In the genomic region with DNA sequence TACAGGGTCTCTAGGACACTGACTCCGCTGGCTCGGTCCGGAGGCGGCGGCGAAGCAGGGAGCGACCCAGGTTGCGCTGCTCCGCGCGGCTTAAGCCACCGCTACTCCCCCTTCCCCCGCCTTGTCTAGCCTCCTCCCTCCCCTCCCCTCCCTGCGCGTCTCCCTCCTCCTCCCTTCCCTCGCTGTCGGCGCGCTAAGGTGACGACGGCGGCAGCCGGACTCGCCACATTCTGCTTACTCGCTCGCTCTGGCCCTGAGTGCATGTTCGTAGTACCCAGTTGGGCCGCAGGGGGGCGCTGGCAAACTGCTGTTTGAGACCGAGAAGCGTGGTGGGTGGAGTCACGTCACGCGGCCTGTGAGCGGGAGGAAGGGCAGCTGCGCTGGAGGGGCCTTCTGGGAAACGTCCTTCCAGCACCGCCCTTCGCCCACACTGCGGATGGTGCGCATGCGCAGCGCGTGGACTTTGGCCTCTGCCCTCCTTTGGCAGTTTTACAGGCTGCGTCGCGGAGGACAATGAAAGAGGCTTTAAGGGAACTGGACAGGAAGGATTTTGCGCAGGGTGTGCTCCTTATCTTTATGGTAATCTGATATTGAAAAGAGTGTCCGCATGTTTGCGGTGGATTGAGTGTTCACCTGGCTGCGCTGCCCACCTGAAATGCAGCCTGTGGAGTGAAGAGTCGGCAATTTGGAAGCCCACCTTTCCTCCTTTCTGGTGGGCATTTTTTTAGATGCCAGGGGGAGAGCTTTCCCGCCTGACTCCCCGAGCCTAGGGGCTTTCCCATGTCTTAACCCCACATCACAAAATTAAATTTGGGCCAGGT, we compare ENCODE assay signal across 1 cellular context.
TF ChIP-seq lines count a peak whose summit lies in the region.

Gene SCAF11 (minus strand): TSS at position 107 of the 821 bp plus-strand sequence. CDS start 26,407 bp downstream, outside the sequence.

TF ChIP-seq in HEK293, 187 proteins besides CTCF, POLR2A, EP300 and RAD21 (continued from another document and continues in another):
- TF ChIP-seq ZBTB49 (tag by site-specific recombination; IDR thresholded peaks at IDR 0.05; ENCODE audit: low read depth): no peak
- no peak for TF ChIP-seq YY2 (tag by site-specific recombination; IDR thresholded peaks at IDR 0.05)
- TF ChIP-seq, protein P1, sequence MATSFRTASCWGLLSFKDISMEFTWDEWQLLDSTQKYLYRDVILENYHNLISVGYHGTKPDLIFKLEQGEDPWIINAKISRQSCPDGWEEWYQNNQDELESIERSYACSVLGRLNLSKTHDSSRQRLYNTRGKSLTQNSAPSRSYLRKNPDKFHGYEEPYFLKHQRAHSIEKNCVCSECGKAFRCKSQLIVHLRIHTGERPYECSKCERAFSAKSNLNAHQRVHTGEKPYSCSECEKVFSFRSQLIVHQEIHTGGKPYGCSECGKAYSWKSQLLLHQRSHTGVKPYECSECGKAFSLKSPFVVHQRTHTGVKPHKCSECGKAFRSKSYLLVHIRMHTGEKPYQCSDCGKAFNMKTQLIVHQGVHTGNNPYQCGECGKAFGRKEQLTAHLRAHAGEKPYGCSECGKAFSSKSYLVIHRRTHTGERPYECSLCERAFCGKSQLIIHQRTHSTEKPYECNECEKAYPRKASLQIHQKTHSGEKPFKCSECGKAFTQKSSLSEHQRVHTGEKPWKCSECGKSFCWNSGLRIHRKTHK (tag by site-specific recombination; IDR thresholded peaks at IDR 0.05): no peak
- TF ChIP-seq ZBTB7A (tag by site-specific recombination; IDR thresholded peaks at IDR 0.05; ENCODE audit: low read depth): no peak
- no peak for TF ChIP-seq ZNF791 (tag by site-specific recombination; IDR thresholded peaks at IDR 0.05)
- TF ChIP-seq ZNF292 (tag by site-specific recombination; IDR thresholded peaks at IDR 0.05; ENCODE audit: borderline replicate concordance, low read depth): no peak
- TF ChIP-seq, protein P2, sequence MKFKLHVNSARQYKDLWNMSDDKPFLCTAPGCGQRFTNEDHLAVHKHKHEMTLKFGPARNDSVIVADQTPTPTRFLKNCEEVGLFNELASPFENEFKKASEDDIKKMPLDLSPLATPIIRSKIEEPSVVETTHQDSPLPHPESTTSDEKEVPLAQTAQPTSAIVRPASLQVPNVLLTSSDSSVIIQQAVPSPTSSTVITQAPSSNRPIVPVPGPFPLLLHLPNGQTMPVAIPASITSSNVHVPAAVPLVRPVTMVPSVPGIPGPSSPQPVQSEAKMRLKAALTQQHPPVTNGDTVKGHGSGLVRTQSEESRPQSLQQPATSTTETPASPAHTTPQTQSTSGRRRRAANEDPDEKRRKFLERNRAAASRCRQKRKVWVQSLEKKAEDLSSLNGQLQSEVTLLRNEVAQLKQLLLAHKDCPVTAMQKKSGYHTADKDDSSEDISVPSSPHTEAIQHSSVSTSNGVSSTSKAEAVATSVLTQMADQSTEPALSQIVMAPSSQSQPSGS (tag by site-specific recombination; IDR thresholded peaks at IDR 0.05; ENCODE audit: low read depth): no peak; the same call in 1 of the 2 replicates
- TF ChIP-seq ZNF624 (tag by site-specific recombination; IDR thresholded peaks at IDR 0.05): no peak
- TF ChIP-seq ZFP41 (tag by site-specific recombination; IDR thresholded peaks at IDR 0.05; ENCODE audit: borderline replicate concordance): no peak
- no peak for TF ChIP-seq ZSCAN16 (tag by site-specific recombination; IDR thresholded peaks at IDR 0.05)
- TF ChIP-seq ZNF350 (tag by site-specific recombination; IDR thresholded peaks at IDR 0.05): no peak
- peak; percentile 86 for TF ChIP-seq ZEB2 (tag by site-specific recombination; IDR thresholded peaks at IDR 0.05)
- TF ChIP-seq, protein P3, sequence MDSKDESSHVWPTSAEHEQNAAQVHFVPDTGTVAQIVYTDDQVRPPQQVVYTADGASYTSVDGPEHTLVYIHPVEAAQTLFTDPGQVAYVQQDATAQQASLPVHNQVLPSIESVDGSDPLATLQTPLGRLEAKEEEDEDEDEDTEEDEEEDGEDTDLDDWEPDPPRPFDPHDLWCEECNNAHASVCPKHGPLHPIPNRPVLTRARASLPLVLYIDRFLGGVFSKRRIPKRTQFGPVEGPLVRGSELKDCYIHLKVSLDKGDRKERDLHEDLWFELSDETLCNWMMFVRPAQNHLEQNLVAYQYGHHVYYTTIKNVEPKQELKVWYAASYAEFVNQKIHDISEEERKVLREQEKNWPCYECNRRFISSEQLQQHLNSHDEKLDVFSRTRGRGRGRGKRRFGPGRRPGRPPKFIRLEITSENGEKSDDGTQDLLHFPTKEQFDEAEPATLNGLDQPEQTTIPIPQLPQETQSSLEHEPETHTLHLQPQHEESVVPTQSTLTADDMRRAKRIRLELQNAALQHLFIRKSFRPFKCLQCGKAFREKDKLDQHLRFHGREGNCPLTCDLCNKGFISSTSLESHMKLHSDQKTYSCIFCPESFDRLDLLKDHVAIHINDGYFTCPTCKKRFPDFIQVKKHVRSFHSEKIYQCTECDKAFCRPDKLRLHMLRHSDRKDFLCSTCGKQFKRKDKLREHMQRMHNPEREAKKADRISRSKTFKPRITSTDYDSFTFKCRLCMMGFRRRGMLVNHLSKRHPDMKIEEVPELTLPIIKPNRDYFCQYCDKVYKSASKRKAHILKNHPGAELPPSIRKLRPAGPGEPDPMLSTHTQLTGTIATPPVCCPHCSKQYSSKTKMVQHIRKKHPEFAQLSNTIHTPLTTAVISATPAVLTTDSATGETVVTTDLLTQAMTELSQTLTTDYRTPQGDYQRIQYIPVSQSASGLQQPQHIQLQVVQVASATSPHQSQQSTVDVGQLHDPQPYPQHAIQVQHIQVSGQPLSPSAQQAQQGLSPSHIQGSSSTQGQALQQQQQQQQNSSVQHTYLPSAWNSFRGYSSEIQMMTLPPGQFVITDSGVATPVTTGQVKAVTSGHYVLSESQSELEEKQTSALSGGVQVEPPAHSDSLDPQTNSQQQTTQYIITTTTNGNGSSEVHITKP (tag by site-specific recombination; IDR thresholded peaks at IDR 0.05): peak; percentile 80
- TF ChIP-seq ZNF2 (tag by site-specific recombination; IDR thresholded peaks at IDR 0.05): peak; percentile 96
- TF ChIP-seq ZNF561 (tag by site-specific recombination; IDR thresholded peaks at IDR 0.05; ENCODE audit: borderline replicate concordance): no peak; the same call in 1 of the 2 replicates
- TF ChIP-seq ZBTB8A (tag by site-specific recombination; IDR thresholded peaks at IDR 0.05): peak; percentile 60; the same call in 1 of the 2 replicates
- TF ChIP-seq ZNF211 (tag by site-specific recombination; IDR thresholded peaks at IDR 0.05; ENCODE audit: low read depth): no peak
- TF ChIP-seq ZNF416 (tag by site-specific recombination; IDR thresholded peaks at IDR 0.05): no peak
- TF ChIP-seq ZNF148 (tag by site-specific recombination; IDR thresholded peaks at IDR 0.05; ENCODE audit: borderline replicate concordance): no peak
- TF ChIP-seq ZBTB20 (tag by site-specific recombination; IDR thresholded peaks at IDR 0.05): no peak; the same call in 1 of the 2 replicates
- TF ChIP-seq SP7 (tag by site-specific recombination; IDR thresholded peaks at IDR 0.05): peak; percentile 84
- TF ChIP-seq GLI2 (tag by site-specific recombination; IDR thresholded peaks at IDR 0.05; ENCODE audit: borderline replicate concordance, low read depth): no peak
- no peak for TF ChIP-seq ZNF473 (tag by site-specific recombination; IDR thresholded peaks at IDR 0.05)
- TF ChIP-seq, protein P4, sequence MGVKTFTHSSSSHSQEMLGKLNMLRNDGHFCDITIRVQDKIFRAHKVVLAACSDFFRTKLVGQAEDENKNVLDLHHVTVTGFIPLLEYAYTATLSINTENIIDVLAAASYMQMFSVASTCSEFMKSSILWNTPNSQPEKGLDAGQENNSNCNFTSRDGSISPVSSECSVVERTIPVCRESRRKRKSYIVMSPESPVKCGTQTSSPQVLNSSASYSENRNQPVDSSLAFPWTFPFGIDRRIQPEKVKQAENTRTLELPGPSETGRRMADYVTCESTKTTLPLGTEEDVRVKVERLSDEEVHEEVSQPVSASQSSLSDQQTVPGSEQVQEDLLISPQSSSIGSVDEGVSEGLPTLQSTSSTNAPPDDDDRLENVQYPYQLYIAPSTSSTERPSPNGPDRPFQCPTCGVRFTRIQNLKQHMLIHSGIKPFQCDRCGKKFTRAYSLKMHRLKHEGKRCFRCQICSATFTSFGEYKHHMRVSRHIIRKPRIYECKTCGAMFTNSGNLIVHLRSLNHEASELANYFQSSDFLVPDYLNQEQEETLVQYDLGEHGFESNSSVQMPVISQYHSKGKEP (tag by site-specific recombination; IDR thresholded peaks at IDR 0.05): no peak
- TF ChIP-seq PRDM2 (tag by site-specific recombination; IDR thresholded peaks at IDR 0.05; ENCODE audit: borderline replicate concordance): no peak
- no peak for TF ChIP-seq ZNF596 (tag by site-specific recombination; IDR thresholded peaks at IDR 0.05)
- no peak for TF ChIP-seq ZNF280C (tag by site-specific recombination; IDR thresholded peaks at IDR 0.05)
